11 cellular contexts compared by ENCODE assay signal in the genomic region with DNA sequence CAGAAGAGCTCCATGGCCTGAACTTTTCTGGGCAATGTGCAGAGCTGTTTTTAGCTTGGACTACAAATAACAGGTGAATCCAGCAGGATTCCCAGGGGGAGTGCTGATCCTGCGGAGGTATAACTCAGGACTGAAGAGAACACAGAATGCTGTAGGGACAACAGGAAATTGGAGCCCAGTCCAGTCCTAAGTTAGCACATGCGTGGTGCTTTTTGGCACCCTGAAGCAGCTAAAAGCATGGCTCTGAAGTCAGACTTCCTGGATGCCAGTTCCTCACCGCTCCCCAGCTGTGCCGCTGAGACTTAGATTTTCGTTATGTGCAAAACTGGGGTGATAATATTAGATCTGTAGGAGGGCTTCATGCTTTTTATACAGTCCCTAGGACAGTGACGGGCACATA. TPM values are rescaled to one million over a fixed set of nuclear protein-coding genes. Genes with fewer than 3 reads are reported as not detected.
"Had no signal": no experiment of that assay in that cellular context is flagged by ENCODE, and none has a peak within 500 bp of the region (broad histone marks: within the 10 kb centered on the region; RNA-seq: fewer than 3 reads in every experiment).

No MANE protein-coding gene starts in this region.

- H3K4me1 ChIP-seq: HAP-1 had no signal

- ATAC-seq: HCT116, HepG2 had no signal

- H3K4me3 ChIP-seq: HAP-1 had no signal

- H3K27ac ChIP-seq: HL-60, KMS-11 had no signal

- H3K9ac ChIP-seq: KMS-11 had no signal

- H3K9me3 ChIP-seq: HAP-1 had no signal

- DNase-seq: GOT3, H7, HFFc6, KBM-7 had no signal

- H3K36me3 ChIP-seq: HAP-1 had no signal

- H3K4me2 ChIP-seq: KMS-11 had no signal

RNA-seq across cellular contexts. Expression of gene GALR1, which starts 58.6 kb away (rescaled TPM):
- total RNA-seq: HepG2, HFFc6, HT1080 had no signal
- polyA plus RNA-seq: HepG2, IgD-negative memory B cell had no signal
